29 cellular contexts compared by ENCODE assay signal in the genomic region with DNA sequence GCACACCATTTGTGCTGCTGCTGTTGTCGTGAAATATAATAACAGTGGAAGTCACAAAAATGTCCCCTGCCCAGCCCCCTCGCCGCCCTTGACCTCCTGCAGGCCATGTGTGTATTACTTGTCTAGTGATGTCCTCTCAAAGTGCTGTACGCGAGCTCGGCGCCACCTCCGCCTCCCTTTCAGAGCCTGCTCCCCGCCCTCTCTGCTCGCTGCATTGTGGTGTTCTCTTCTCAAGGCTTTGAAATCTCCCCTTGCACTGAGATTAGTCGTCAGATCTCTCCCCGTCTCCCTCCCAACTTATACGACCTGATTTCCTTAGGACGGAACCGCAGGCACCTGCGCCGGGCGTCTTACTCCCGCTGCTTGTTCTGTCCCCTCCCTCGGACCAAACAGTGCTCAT. TPM values are rescaled to one million over a fixed set of nuclear protein-coding genes. Genes with fewer than 3 reads are reported as not detected.
"Had no signal": no experiment of that assay in that cellular context is flagged by ENCODE, and none has a peak within 500 bp of the region (broad histone marks: within the 10 kb centered on the region; RNA-seq: fewer than 3 reads in every experiment).

No MANE protein-coding gene starts in this region.

- DNase-seq: activated B cell treated with CpG ODN at 0.5 μM for 24 hours; activated CD4-positive, alpha-beta T cell treated with anti-CD3 and anti-CD28 coated beads for 1 hour; activated CD4-positive, alpha-beta T cell treated with anti-CD3 and anti-CD28 coated beads, Interleukin-2, amount 10 ng/mL, durations not matched to agents 24 days and 14 days; activated CD4-positive, alpha-beta T cell treated with anti-CD3 and anti-CD28 coated beads, Interleukin-2, amount 50 U/mL, for 48 hours; activated CD8-positive, alpha-beta memory T cell treated with anti-CD3 and anti-CD28 coated beads, Interleukin-2, amount 10 ng/mL, durations not matched to agents 7 days and 5 days; activated effector memory CD4-positive, alpha-beta T cell treated with Interleukin-2 at 50 U/mL for 16 hours; activated naive CD4-positive, alpha-beta T cell; activated naive CD8-positive, alpha-beta T cell treated with anti-CD3 and anti-CD28 coated beads, Interleukin-2, amount 50 U/mL, for 24 hours; activated T-cell treated with anti-CD3 and anti-CD28 coated beads, Interleukin-2, amount 50 U/mL, for 24 hours; amniotic stem cell; Karpas-422; NCI-H146; NCI-H187 treated with DMSO at 0.1 percent for 48 hours; NCI-H2081 treated with DMSO at 0.1 percent for 48 hours; NCI-H2171 treated with DMSO at 0.1 percent for 48 hours; NCI-H510A treated with DMSO at 0.1 percent for 48 hours; NCI-H69; NK-92 treated with Interleukin-12 subunit alpha and Interleukin-12 subunit beta, amount 100 ng/mL, for 24 hours; SHP77; SW 1271 had no signal

- H3K36me3 Mint-ChIP-seq: activated naive CD4-positive, alpha-beta T cell treated with anti-CD3 and anti-CD28 coated beads, Interleukin-2, amount 50 U/mL, for 72 hours had no signal

- H3K9me3 Mint-ChIP-seq: activated B cell treated with CpG ODN at 0.5 μM for 24 hours; activated CD4-positive, alpha-beta T cell treated with anti-CD3 and anti-CD28 coated beads, Interleukin-2, amount 10 ng/mL, durations not matched to agents 24 days and 14 days; activated naive CD4-positive, alpha-beta T cell treated with anti-CD3 and anti-CD28 coated beads, Interleukin-2, amount 50 U/mL, for 72 hours; activated naive CD8-positive, alpha-beta T cell treated with anti-CD3 and anti-CD28 coated beads, Interleukin-2, amount 50 U/mL, for 24 hours; activated T-cell treated with anti-CD3 and anti-CD28 coated beads, Interleukin-2, amount 50 U/mL, for 24 hours; activated T-helper 1 cell treated with anti-CD3 and anti-CD28 coated beads, Interleukin-12 subunit alpha, Interleukin-12 subunit beta, Interleukin-2, Interleukin-4 antibody, amounts not matched to agents 30 ng/mL and 10 ng/mL and 1 ng/mL, durations not matched to agents 14 hours and 24 hours and 36 hours; brain; central memory CD8-positive, alpha-beta T cell; T-helper 1 cell treated with Interleukin-12 subunit alpha and Interleukin-12 subunit beta and Interleukin-4 antibody, amounts not matched to agents 30 μg/mL and 1 μg/mL, for 36 hours had no signal

- H3K4me1 Mint-ChIP-seq: activated B cell treated with CpG ODN at 0.5 μM for 24 hours; activated CD4-positive, alpha-beta T cell treated with anti-CD3 and anti-CD28 coated beads, Interleukin-2, amount 10 ng/mL, durations not matched to agents 24 days and 14 days; activated CD8-positive, alpha-beta memory T cell treated with anti-CD3 and anti-CD28 coated beads, Interleukin-2, amount 10 ng/mL, durations not matched to agents 7 days and 5 days; activated naive CD8-positive, alpha-beta T cell treated with anti-CD3 and anti-CD28 coated beads, Interleukin-2, amount 50 U/mL, for 24 hours; central memory CD8-positive, alpha-beta T cell had no signal

- H3K4me3 Mint-ChIP-seq: activated B cell treated with CpG ODN at 0.5 μM for 24 hours; activated CD4-positive, alpha-beta T cell treated with anti-CD3 and anti-CD28 coated beads, Interleukin-2, amount 10 ng/mL, durations not matched to agents 24 days and 14 days; activated CD8-positive, alpha-beta memory T cell treated with anti-CD3 and anti-CD28 coated beads, Interleukin-2, amount 10 ng/mL, durations not matched to agents 7 days and 5 days; activated naive CD8-positive, alpha-beta T cell treated with anti-CD3 and anti-CD28 coated beads, Interleukin-2, amount 50 U/mL, for 24 hours; activated T-cell treated with anti-CD3 and anti-CD28 coated beads, Interleukin-2, amount 50 U/mL, for 24 hours; activated T-helper 1 cell treated with anti-CD3 and anti-CD28 coated beads, Interleukin-12 subunit alpha, Interleukin-12 subunit beta, Interleukin-2, Interleukin-4 antibody, amounts not matched to agents 30 ng/mL and 10 ng/mL and 1 ng/mL, durations not matched to agents 14 hours and 24 hours and 36 hours; brain; central memory CD8-positive, alpha-beta T cell; T-helper 1 cell treated with Interleukin-12 subunit alpha and Interleukin-12 subunit beta and Interleukin-4 antibody, amounts not matched to agents 30 μg/mL and 1 μg/mL, for 36 hours had no signal

- H3K27ac Mint-ChIP-seq: activated B cell treated with CpG ODN at 0.5 μM for 24 hours; activated CD4-positive, alpha-beta T cell treated with anti-CD3 and anti-CD28 coated beads, Interleukin-2, amount 10 ng/mL, durations not matched to agents 24 days and 14 days; activated CD8-positive, alpha-beta memory T cell treated with anti-CD3 and anti-CD28 coated beads, Interleukin-2, amount 10 ng/mL, durations not matched to agents 7 days and 5 days; activated naive CD4-positive, alpha-beta T cell treated with anti-CD3 and anti-CD28 coated beads, Interleukin-2, amount 50 U/mL, for 72 hours; activated naive CD8-positive, alpha-beta T cell treated with anti-CD3 and anti-CD28 coated beads, Interleukin-2, amount 50 U/mL, for 24 hours; activated T-cell treated with anti-CD3 and anti-CD28 coated beads, Interleukin-2, amount 50 U/mL, for 24 hours; activated T-helper 1 cell treated with anti-CD3 and anti-CD28 coated beads, Interleukin-12 subunit alpha, Interleukin-12 subunit beta, Interleukin-2, Interleukin-4 antibody, amounts not matched to agents 30 ng/mL and 10 ng/mL and 1 ng/mL, durations not matched to agents 14 hours and 24 hours and 36 hours; T-helper 1 cell treated with Interleukin-12 subunit alpha and Interleukin-12 subunit beta and Interleukin-4 antibody, amounts not matched to agents 30 μg/mL and 1 μg/mL, for 36 hours had no signal

- ATAC-seq: activated CD8-positive, alpha-beta memory T cell treated with anti-CD3 and anti-CD28 coated beads, Interleukin-2, amount 10 ng/mL, durations not matched to agents 7 days and 5 days; activated naive CD4-positive, alpha-beta T cell treated with anti-CD3 and anti-CD28 coated beads, Interleukin-2, amount 50 U/mL, for 72 hours; activated naive CD8-positive, alpha-beta T cell treated with anti-CD3 and anti-CD28 coated beads, Interleukin-2, amount 50 U/mL, for 24 hours; K562; SK-N-SH treated with all-trans-retinoic acid at 6 μM for 48 hours had no signal

- H3K27me3 Mint-ChIP-seq: activated B cell treated with CpG ODN at 0.5 μM for 24 hours; activated CD4-positive, alpha-beta T cell treated with anti-CD3 and anti-CD28 coated beads, Interleukin-2, amount 10 ng/mL, durations not matched to agents 24 days and 14 days; activated CD8-positive, alpha-beta memory T cell treated with anti-CD3 and anti-CD28 coated beads, Interleukin-2, amount 10 ng/mL, durations not matched to agents 7 days and 5 days; activated naive CD8-positive, alpha-beta T cell treated with anti-CD3 and anti-CD28 coated beads, Interleukin-2, amount 50 U/mL, for 24 hours; activated T-cell treated with anti-CD3 and anti-CD28 coated beads, Interleukin-2, amount 50 U/mL, for 24 hours; brain; central memory CD8-positive, alpha-beta T cell had no signal

RNA-seq across cellular contexts. Expression of a gene that starts 14.7 kb away (rescaled TPM):
- total RNA-seq: activated B cell treated with CpG ODN at 0.5 μM for 24 hours; activated CD4-positive, alpha-beta T cell treated with anti-CD3 and anti-CD28 coated beads, Interleukin-2, amount 10 ng/mL, durations not matched to agents 24 days and 14 days; activated CD8-positive, alpha-beta memory T cell treated with anti-CD3 and anti-CD28 coated beads, Interleukin-2, amount 10 ng/mL, durations not matched to agents 7 days and 5 days; activated naive CD4-positive, alpha-beta T cell treated with anti-CD3 and anti-CD28 coated beads, Interleukin-2, amount 50 U/mL, for 72 hours; K562 had no signal

RNA-seq across cellular contexts. Expression of a gene that starts 23.8 kb away (rescaled TPM):
- total RNA-seq: activated B cell treated with CpG ODN at 0.5 μM for 24 hours; activated CD4-positive, alpha-beta T cell treated with anti-CD3 and anti-CD28 coated beads, Interleukin-2, amount 10 ng/mL, durations not matched to agents 24 days and 14 days; activated T-helper 1 cell treated with anti-CD3 and anti-CD28 coated beads, Interleukin-12 subunit alpha, Interleukin-12 subunit beta, Interleukin-2, Interleukin-4 antibody, amounts not matched to agents 30 ng/mL and 10 ng/mL and 1 ng/mL, durations not matched to agents 14 hours and 24 hours and 36 hours; astrocyte; K562; SJSA1 had no signal
